In the genomic region with DNA sequence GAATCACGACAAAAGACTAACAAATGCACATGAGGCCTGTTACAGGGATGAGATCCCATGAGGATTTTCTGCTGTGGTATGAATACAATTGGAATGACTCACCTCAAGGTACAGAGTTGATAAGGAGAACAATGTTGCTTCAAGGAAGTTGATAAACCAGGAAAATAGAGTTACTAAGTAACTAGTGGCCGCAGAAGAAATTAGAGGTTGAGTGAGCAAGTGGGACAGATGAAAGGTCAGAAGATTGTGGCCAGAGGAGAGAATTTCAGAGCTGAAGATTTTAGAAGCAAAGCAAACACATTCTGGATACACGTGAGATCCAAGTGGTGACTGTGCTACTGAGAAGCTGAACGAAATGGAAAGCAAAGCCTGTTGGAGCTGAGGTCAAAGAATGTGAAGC, we compare ENCODE assay signal across 1 cellular context.
TF ChIP-seq lines count a peak whose summit lies in the region.

No MANE protein-coding gene starts in this region.

TF ChIP-seq in HepG2, 621 proteins besides CTCF, POLR2A, EP300 and RAD21 (continued from another document):
- TF ChIP-seq ZNF570 (CRISPR knock-in tag; IDR thresholded peaks at IDR 0.05; ENCODE audit: borderline replicate concordance) = no peak
- TF ChIP-seq BCL6 (CRISPR knock-in tag; IDR thresholded peaks at IDR 0.05) = peak; percentile 30; the same call in 1 of the 2 replicates
- TF ChIP-seq GATAD2A (CRISPR knock-in tag; IDR thresholded peaks at IDR 0.05) = peak; percentile 66
- TF ChIP-seq ELF3 (CRISPR knock-in tag; IDR thresholded peaks at IDR 0.05) = peak; percentile 54; the same call in 1 of the 2 replicates
- peak; percentile 66; the same call in 1 of the 2 replicates for TF ChIP-seq BHLHE40 (IDR thresholded peaks at IDR 0.05; ENCODE audit: low read length)
- no peak for TF ChIP-seq KDM4B (CRISPR knock-in tag; IDR thresholded peaks at IDR 0.05)
- peak; percentile 48; the same call in 1 of the 2 replicates for TF ChIP-seq FOXP4 (CRISPR knock-in tag; IDR thresholded peaks at IDR 0.05)
- TF ChIP-seq, protein P1, sequence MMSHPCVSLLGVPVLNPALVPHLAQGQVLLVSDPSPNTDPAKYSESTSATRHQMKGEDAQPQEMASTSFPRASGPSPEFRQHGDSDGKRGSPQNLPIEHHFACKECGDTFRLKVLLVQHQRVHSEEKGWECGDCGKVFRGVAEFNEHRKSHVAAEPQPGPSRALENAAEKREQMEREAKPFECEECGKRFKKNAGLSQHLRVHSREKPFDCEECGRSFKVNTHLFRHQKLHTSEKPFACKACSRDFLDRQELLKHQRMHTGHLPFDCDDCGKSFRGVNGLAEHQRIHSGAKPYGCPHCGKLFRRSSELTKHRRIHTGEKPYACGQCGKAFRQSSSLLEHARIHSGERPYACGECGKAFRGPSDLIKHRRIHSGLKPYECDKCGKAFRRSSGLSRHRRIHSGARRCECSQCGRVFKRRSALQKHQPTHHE (CRISPR knock-in tag; IDR thresholded peaks at IDR 0.05; ENCODE audit: borderline replicate concordance) = no peak
- TF ChIP-seq HNF4A (CRISPR knock-in tag; IDR thresholded peaks at IDR 0.05) = peak; percentile 36; the same call in 1 of the 2 replicates
- no peak for TF ChIP-seq ZNF672 (CRISPR knock-in tag; IDR thresholded peaks at IDR 0.05)
- peak; percentile 77; the same call in 1 of the 2 replicates for TF ChIP-seq FOSL1 (CRISPR knock-in tag; IDR thresholded peaks at IDR 0.05; ENCODE audit: borderline replicate concordance)
- TF ChIP-seq SOX6 (IDR thresholded peaks at IDR 0.05) = no peak
- peak; percentile 77 for TF ChIP-seq SOX6 (CRISPR knock-in tag; IDR thresholded peaks at IDR 0.05)
- peak; percentile 11; the same call in 1 of the 2 replicates for TF ChIP-seq HMG20A (CRISPR knock-in tag; IDR thresholded peaks at IDR 0.05; ENCODE audit: borderline replicate concordance)
- TF ChIP-seq ZHX2 (IDR thresholded peaks at IDR 0.05; ENCODE audit: low read depth) = no peak
- no peak for TF ChIP-seq ZHX2 (CRISPR knock-in tag; IDR thresholded peaks at IDR 0.05; ENCODE audit: borderline replicate concordance)
- peak; percentile 57; the same call in 1 of the 2 replicates for TF ChIP-seq JUND (CRISPR knock-in tag; IDR thresholded peaks at IDR 0.05)
- peak; percentile 49; the same call in 1 of the 2 replicates for TF ChIP-seq MED1 (CRISPR knock-in tag; IDR thresholded peaks at IDR 0.05)
- TF ChIP-seq ONECUT2 (CRISPR knock-in tag; IDR thresholded peaks at IDR 0.05) = no peak
- TF ChIP-seq ARID5B (CRISPR knock-in tag; IDR thresholded peaks at IDR 0.05) = peak; percentile 36; the same call in 1 of the 2 replicates
- peak; percentile 40; the same call in 1 of the 2 replicates for TF ChIP-seq NR2F6 (IDR thresholded peaks at IDR 0.05)
- TF ChIP-seq NR2F6 (CRISPR knock-in tag; IDR thresholded peaks at IDR 0.05) = no peak
- TF ChIP-seq IKZF1 (IDR thresholded peaks at IDR 0.05) = no peak
- TF ChIP-seq SOX13 (IDR thresholded peaks at IDR 0.05) = no peak
- TF ChIP-seq SOX13 (CRISPR knock-in tag; conservative IDR thresholded peaks at IDR 0.05 in 1 of 2, IDR thresholded peaks at IDR 0.05 in 1 of 2) = peak in 1 of 2 experiments; percentile 88; a peak in 2 of 4 replicates
- peak; percentile 17; the same call in 1 of the 2 replicates for TF ChIP-seq CREM (IDR thresholded peaks at IDR 0.05)
- TF ChIP-seq CREM (CRISPR knock-in tag; IDR thresholded peaks at IDR 0.05) = no peak
- TF ChIP-seq, protein P2, sequence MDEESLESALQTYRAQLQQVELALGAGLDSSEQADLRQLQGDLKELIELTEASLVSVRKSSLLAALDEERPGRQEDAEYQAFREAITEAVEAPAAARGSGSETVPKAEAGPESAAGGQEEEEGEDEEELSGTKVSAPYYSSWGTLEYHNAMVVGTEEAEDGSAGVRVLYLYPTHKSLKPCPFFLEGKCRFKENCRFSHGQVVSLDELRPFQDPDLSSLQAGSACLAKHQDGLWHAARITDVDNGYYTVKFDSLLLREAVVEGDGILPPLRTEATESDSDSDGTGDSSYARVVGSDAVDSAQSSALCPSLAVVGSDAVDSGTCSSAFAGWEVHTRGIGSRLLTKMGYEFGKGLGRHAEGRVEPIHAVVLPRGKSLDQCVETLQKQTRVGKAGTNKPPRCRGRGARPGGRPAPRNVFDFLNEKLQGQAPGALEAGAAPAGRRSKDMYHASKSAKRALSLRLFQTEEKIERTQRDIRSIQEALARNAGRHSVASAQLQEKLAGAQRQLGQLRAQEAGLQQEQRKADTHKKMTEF (CRISPR knock-in tag; IDR thresholded peaks at IDR 0.05) = 0 out of 2 replicates have a peak, but pooled peaks have one; percentile 17
- TF ChIP-seq FOSL2 (CRISPR knock-in tag; IDR thresholded peaks at IDR 0.05) = peak; percentile 85
- peak; percentile 35; the same call in 1 of the 2 replicates for TF ChIP-seq JUNB (CRISPR knock-in tag; IDR thresholded peaks at IDR 0.05; ENCODE audit: borderline replicate concordance)
- peak; percentile 83; the same call in 1 of the 2 replicates for TF ChIP-seq SOX5 (CRISPR knock-in tag; IDR thresholded peaks at IDR 0.05; ENCODE audit: borderline replicate concordance)
